ENCODE assay signal across 9 cellular contexts in the genomic region with DNA sequence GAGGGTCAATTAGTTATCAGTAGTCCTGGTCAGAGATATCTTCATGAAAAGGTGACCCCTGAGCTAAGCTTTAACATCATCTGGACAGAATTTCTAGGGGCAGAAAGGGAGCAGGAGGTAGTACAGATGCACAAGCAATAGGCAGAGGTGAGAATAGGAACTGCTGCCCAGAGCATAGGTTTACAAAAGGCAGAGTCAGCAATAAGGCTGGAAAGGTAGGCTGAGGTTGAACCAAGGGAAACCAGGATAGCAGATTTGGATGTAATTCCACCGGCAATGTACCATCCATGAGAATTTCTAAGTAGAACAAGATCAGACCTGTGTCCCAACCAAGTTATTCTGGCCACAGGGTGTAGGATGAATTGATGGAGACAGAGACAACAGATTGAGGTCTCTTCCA. TPM values are rescaled to one million over a fixed set of nuclear protein-coding genes. Genes with fewer than 3 reads are reported as not detected.
"Had no signal": no experiment of that assay in that cellular context is flagged by ENCODE, and none has a peak within 500 bp of the region (broad histone marks: within the 10 kb centered on the region; RNA-seq: fewer than 3 reads in every experiment).

No MANE protein-coding gene starts in this region.

- H3K4me2 ChIP-seq: GM23338, KMS-11 had no signal

- DNase-seq: H9, HCEC 1CT, KBM-7 had no signal

- H3K9ac ChIP-seq: KMS-11 had no signal

- ATAC-seq: GM23338 had no signal

- H3K4me3 ChIP-seq: GM23338 had no signal

- FAIRE-seq: H1, H54, HTR-8/SVneo had no signal

- H2AFZ ChIP-seq: GM23338 had no signal

- H3K27ac ChIP-seq: KMS-11 had no signal

RNA-seq across cellular contexts. Expression of gene MAEL, which starts 7.5 kb away (rescaled TPM):
- total RNA-seq: H1, H9, HT-29 had no signal
